16 cellular contexts compared by ENCODE assay signal in the genomic region with DNA sequence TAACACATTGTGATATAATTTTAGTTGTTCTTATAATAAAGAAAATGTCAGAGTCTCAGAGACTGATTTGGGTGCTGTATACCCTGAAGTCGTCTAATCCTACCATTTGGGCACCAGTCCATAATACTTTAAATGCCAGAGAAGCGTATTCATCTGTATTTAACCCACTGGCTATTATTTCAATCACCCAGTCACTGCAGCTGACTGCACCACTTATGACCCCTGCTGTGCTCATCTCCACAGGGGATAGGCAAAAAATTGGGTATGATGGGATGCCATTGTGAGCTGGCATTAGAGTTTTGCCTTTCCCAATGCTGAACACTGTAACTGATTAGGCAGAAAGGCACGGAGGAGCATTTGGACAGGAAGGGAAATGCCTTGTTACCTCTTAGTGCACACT.
DNase-seq lines count a peak whose midpoint lies in the region; FAIRE-seq and TF ChIP-seq lines count a peak whose summit lies in the region.
"Had no signal": no experiment of that assay in that cellular context is flagged by ENCODE, and none has a peak within 500 bp of the region (broad histone marks: within the 10 kb centered on the region; RNA-seq: fewer than 3 reads in every experiment).

No MANE protein-coding gene starts in this region.

- no peak overlapping the region for H3K9ac ChIP-seq in colonic mucosa (ENCODE audit: low read depth in 2 of 2, low read length in 2 of 2)

- H3K4me1 ChIP-seq in colonic mucosa, result no peaks in the 10 kb centered on the region
- H3K4me1 ChIP-seq: HAP-1, sigmoid colon, testis had no signal

- no peak overlapping the region for H3K27ac ChIP-seq in RWPE1
- H3K27ac ChIP-seq in colonic mucosa, result no peak overlapping the region
- H3K27ac ChIP-seq: 22Rv1, sigmoid colon, testis had no signal

- no peaks in the 10 kb centered on the region for H3K36me3 ChIP-seq in colonic mucosa
- H3K36me3 ChIP-seq: HAP-1, sigmoid colon had no signal

- H3K4me3 ChIP-seq in fibroblast of pulmonary artery (replicated peaks; ENCODE audit: low read depth, low read length) (no peak overlapping the region), colonic mucosa (no peak overlapping the region)
- H3K4me3 ChIP-seq: HAP-1, sigmoid colon, testis had no signal

- CTCF ChIA-PET in RWPE1 (lab: Yijun Ruan, JAX), result no interaction called here

- H3K27me3 ChIP-seq in colonic mucosa, result no peaks in the 10 kb centered on the region
- H3K27me3 ChIP-seq: sigmoid colon, testis had no signal

- POLR2A ChIA-PET in RWPE1 (lab: Yijun Ruan, JAX; ENCODE audit: low non-redundant PET), result no interaction called here

- TF ChIP-seq CTCF in RWPE1 (conservative IDR thresholded peaks at IDR 0.05; ENCODE audit: low read depth), result no peak
- no peak for TF ChIP-seq CTCF in fibroblast of pulmonary artery (IDR thresholded peaks at IDR 0.05; ENCODE audit: low read length, missing control alignments)
- no peak for TF ChIP-seq CTCF in colonic mucosa (IDR thresholded peaks at IDR 0.05)

- intact Hi-C loops in colonic mucosa (cut with DNase I), result no loop called here

- no peak for FAIRE-seq in urothelium cell line (lab: Jason Lieb, UNC)
- FAIRE-seq: GM12892, GM19239 had no signal

- DNase-seq in NCI-H524 (lab: John Stamatoyannopoulos, UW), result peak; percentile 4 to 17
- DNase-seq in NCI-H524 treated with DMSO at 0.1 percent for 48 hours (lab: John Stamatoyannopoulos, UW), result no peak
- DNase-seq in RWPE1 (ENCODE audit: low spot score), result peak; percentile 50
- DNase-seq in fibroblast of pulmonary artery (ENCODE audit: low read depth), result peak; percentile 41
- peak; percentile 45 for DNase-seq in urothelium cell line (ENCODE audit: low spot score)
- no peak for DNase-seq in colonic mucosa
- DNase-seq in NCI-H128 (lab: John Stamatoyannopoulos, UW; ENCODE audit: unreplicated experiment), result no peak
- DNase-seq in nucleus accumbens (lab: John Stamatoyannopoulos, UW), result no peak
- DNase-seq: DMS53, KG1, sigmoid colon, testis had no signal

- no peaks in the 10 kb centered on the region for H3K9me3 ChIP-seq in colonic mucosa
- H3K9me3 ChIP-seq: HAP-1, sigmoid colon, testis had no signal

Comparison
In these comparisons a context has a peak if more than half of its experiments do, and no peak if none do; other contexts are left out.
1. DNase-seq: peak in NCI-H524 (2 of 2), RWPE1 (single experiment), fibroblast of pulmonary artery (single experiment) and urothelium cell line (single experiment); none in NCI-H524 treated with DMSO at 0.1 percent for 48 hours (single experiment), colonic mucosa (single experiment), NCI-H128 (single experiment) and nucleus accumbens (0 of 56).